In the genomic region with DNA sequence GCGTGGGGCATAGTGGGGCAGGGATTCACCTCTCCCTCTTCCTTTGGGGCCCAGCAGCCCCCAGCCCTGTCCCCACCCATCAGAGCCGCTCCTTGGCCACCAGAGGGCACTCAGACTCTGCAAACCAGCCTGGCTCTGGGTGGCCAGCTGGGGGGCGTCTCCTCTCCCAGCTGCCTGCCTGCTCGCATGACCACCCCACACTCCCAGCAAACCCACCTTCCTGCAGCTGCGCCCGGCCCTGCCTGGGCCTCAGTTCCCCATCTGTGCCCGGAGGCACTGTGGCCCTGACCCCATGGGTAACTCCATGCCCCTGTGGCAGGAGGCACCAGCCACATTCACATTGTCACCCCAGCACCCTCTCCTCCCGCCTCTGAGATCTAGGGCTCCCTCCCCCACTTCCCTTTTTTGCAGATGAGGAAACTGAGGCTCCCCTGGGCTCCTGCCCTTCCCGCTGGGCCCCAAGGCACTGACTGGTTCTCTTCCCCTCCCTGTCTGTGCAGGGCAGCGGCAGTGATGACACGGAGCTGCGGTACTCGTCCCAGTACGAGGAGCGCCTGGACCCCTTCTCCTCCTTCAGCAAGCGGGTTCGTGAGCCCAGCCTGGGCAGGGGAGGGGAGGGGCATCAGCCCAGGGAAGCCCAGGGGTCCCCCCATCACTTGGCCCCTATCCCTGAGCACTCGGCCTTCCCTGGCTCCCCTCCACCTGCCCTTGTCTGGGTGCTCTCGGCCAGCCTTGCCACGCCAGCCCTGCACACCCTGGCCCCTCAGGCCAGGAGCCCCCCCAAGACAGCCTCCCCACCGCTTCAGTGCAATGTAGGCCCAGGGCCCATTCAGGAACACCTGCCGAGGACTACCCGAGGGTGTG, we compare ENCODE assay signal across 8 cellular contexts. TPM values are rescaled to one million over a fixed set of nuclear protein-coding genes. Genes with fewer than 3 reads are reported as not detected.
DNase-seq lines count a peak whose midpoint lies in the region; ATAC-seq and TF ChIP-seq lines count a peak whose summit lies in the region.

No MANE protein-coding gene starts in this region.

- CTCF ChIA-PET in T-cell (lab: Charles Lee) = interaction anchor here (1.4 to 2.7 kb wide), 2 partner anchors 111 to 112 kb away, joined by 5 to 6 read pairs; no protein-coding TSS in a partner anchor

- H3K4me1 Mint-ChIP-seq in T-cell = peaks cover 7 to 14% (median 10%) of the 10 kb centered on the region in 3 donors

- H3K9me3 Mint-ChIP-seq in T-cell = no peaks in the 10 kb centered on the region

- no peaks in the 10 kb centered on the region for H3K27me3 Mint-ChIP-seq in T-cell

- H3K4me3 Mint-ChIP-seq in T-cell = no peak overlapping the region

- no peaks in the 10 kb centered on the region for H3K36me3 Mint-ChIP-seq in T-cell

- peak; percentile 93 for DNase-seq in DMS 273 (lab: John Stamatoyannopoulos, UW; ENCODE audit: unreplicated experiment)
- peak; percentile 55 for DNase-seq in M059J (ENCODE audit: low read depth)
- peak in 32 of 34 experiments; percentile 19 to 65 (median 49) for DNase-seq in T-cell
- DNase-seq in astrocyte of the spinal cord (ENCODE audit: low read depth, low spot score) = peak; percentile 51
- peak; percentile 93 for DNase-seq in iPS-NIHi7 (ENCODE audit: extremely low spot score)
- peak; percentile 54 to 56 for DNase-seq in stimulated activated CD4-positive, alpha-beta T cell treated with anti-CD3 and anti-CD28 coated beads, Interleukin-2, amount 100 ng/mL, for 48 hours
- no peak for DNase-seq in ureter (ENCODE audit: low spot score)

- no peak overlapping the region for H3K27ac Mint-ChIP-seq in T-cell

- in situ Hi-C loops in astrocyte of the spinal cord (cut with HindIII; ENCODE audit: low sequenced_read_pairs) = loop anchor here (10.0 kb wide), 1 partner anchor 135 kb away; no protein-coding TSS in a partner anchor

- peak; percentile 91 for TF ChIP-seq CTCF in astrocyte of the spinal cord (IDR thresholded peaks at IDR 0.05; ENCODE audit: low read depth, low read length)

- peak; percentile 55 for ATAC-seq in GM21423 (IDR thresholded peaks at IDR 0.05; ENCODE audit: unreplicated experiment)
- ATAC-seq in T-cell (replicated peaks in 1 of 4) = peak; percentile 79 to 90 (median 84)

- H3K4me3 ChIP-seq in astrocyte of the spinal cord (ENCODE audit: low read depth, low read length) = no peak overlapping the region

- POLR2A ChIA-PET in T-cell (lab: Charles Lee) = no interaction called here

RNA-seq across cellular contexts. Expression of a gene that starts 6.9 kb away (rescaled TPM):
- total RNA-seq in M059J (2014; rRNA removed; shearing (Covaris generic)) = 0.44 and 5.1 TPM in 2 replicates
- total RNA-seq in T-cell (1 to 10 TPM in 4 of 5 donors, under 1 TPM in 1; 0.90 to 5.0 (median 2.5) TPM), ureter (6.1 TPM)
